14 cellular contexts compared by ENCODE assay signal in genomic region chr20:56788671-56789610, GRCh38.
DNase-seq lines count a peak whose midpoint lies in the region; ATAC-seq, FAIRE-seq and TF ChIP-seq lines count a peak whose summit lies in the region.
"Had no signal": no experiment of that assay in that cellular context is flagged by ENCODE, and none has a peak within 500 bp of the region (broad histone marks: within the 10 kb centered on the region; RNA-seq: fewer than 3 reads in every experiment).

No MANE protein-coding gene starts in this region.

- H3K4me3 ChIP-seq in astrocyte (ENCODE audit: insufficient read depth, low read depth, low read length) (no peak overlapping the region), HepG2 (replicated peaks in 1 of 3; ENCODE audit: insufficient read depth in 1 of 3, low read depth in 2 of 3, low read length in 3 of 3) (no peak overlapping the region), H7 (ENCODE audit: insufficient read depth, low read depth, low read length) (no peak overlapping the region), pancreas (no peak overlapping the region)

- H3K9me3 ChIP-seq in astrocyte (ENCODE audit: insufficient read depth, low read depth, low read length) (no peaks in the 10 kb centered on the region), HepG2 (ENCODE audit: low read length) (no peaks in the 10 kb centered on the region), pancreas (no peaks in the 10 kb centered on the region)

- H3K79me2 ChIP-seq in astrocyte (ENCODE audit: insufficient read depth, low read length), result no peaks in the 10 kb centered on the region
- H3K79me2 ChIP-seq in HepG2 (ENCODE audit: insufficient read depth, low read length), result no peaks in the 10 kb centered on the region

- ATAC-seq in HepG2, result peak; percentile 43
- ATAC-seq in HG03025 (IDR thresholded peaks at IDR 0.05; ENCODE audit: low FRiP score, unreplicated experiment), result no peak
- no peak for ATAC-seq in pancreas
- ATAC-seq: activated T-helper 17 cell treated with anti-CD3 and anti-CD28 coated beads, Interleukin-2, amount 50 U/mL, for 72 hours had no signal

- peaks cover 12% of the 10 kb centered on the region for H3K4me1 Mint-ChIP-seq in astrocyte (ENCODE audit: low read depth, unreplicated experiment)
- H3K4me1 Mint-ChIP-seq: activated T-helper 17 cell treated with anti-CD3 and anti-CD28 coated beads, Interleukin-2, amount 50 U/mL, for 72 hours had no signal

- peaks cover 7% of the 10 kb centered on the region for H3K27me3 Mint-ChIP-seq in astrocyte (ENCODE audit: low read depth, unreplicated experiment)
- H3K27me3 Mint-ChIP-seq: activated T-helper 17 cell treated with anti-CD3 and anti-CD28 coated beads, Interleukin-2, amount 50 U/mL, for 72 hours had no signal

- DNase-seq in A172 (ENCODE audit: low spot score), result peak; percentile 86
- DNase-seq in HT1080 (ENCODE audit: low read depth), result peak; percentile 67
- DNase-seq in astrocyte (ENCODE audit: low read depth), result no peak
- DNase-seq in HepG2 (ENCODE audit: low spot score), result no peak
- no peak for DNase-seq in NCI-H146 treated with DMSO at 0.1 percent for 48 hours (lab: John Stamatoyannopoulos, UW; ENCODE audit: unreplicated experiment)
- DNase-seq in H7, result no peak
- no peak for DNase-seq in pancreas
- DNase-seq: 8988T; activated CD4-positive, alpha-beta T cell treated with anti-CD3 and anti-CD28 coated beads for 1 hour; DND-41; midbrain; NCI-H1092 treated with DMSO at 0.1 percent for 48 hours had no signal

- H2AFZ ChIP-seq in astrocyte (ENCODE audit: low read depth, low read length) (no peak overlapping the region), HepG2 (ENCODE audit: low read length) (no peak overlapping the region)

- no peak overlapping the region for H3K27ac Mint-ChIP-seq in astrocyte (ENCODE audit: unreplicated experiment)
- H3K27ac Mint-ChIP-seq: activated T-helper 17 cell treated with anti-CD3 and anti-CD28 coated beads, Interleukin-2, amount 50 U/mL, for 72 hours had no signal

- H3K9me3 Mint-ChIP-seq in astrocyte (ENCODE audit: unreplicated experiment), result no peaks in the 10 kb centered on the region
- H3K9me3 Mint-ChIP-seq: activated T-helper 17 cell treated with anti-CD3 and anti-CD28 coated beads, Interleukin-2, amount 50 U/mL, for 72 hours had no signal

- H3K9ac ChIP-seq in astrocyte (ENCODE audit: low read length) (peak overlapping the region; percentile 23), HepG2 (ENCODE audit: insufficient read depth, low read depth, low read length) (no peak overlapping the region)

- FAIRE-seq in astrocyte (lab: Jason Lieb, UNC), result no peak
- no peak for FAIRE-seq in HepG2 (lab: Jason Lieb, UNC)
- no peak for FAIRE-seq in pancreas (lab: Jason Lieb, UNC)

- H3K4me2 ChIP-seq in astrocyte (ENCODE audit: low read length) (peak overlapping the region; percentile 70), HepG2 (ENCODE audit: low read depth, low read length) (no peak overlapping the region)

- intact Hi-C loops in HepG2 (cut with micrococcal nuclease; ENCODE audit: unreplicated experiment) (no loop called here), pancreas (cut with DNase I) (no loop called here)

- BruUV-seq in HepG2 (replicated peaks; lab: Mats Ljungman, UMichigan), result no TSS peak

- H3K27me3 ChIP-seq in astrocyte (ENCODE audit: insufficient read depth, low read length) (no peaks in the 10 kb centered on the region), HepG2 (ENCODE audit: control insufficient read depth in 1 of 2, insufficient read depth in 2 of 2, low read length in 2 of 2) (peaks cover 2 to 29% of the 10 kb centered on the region in 2 experiments; a peak in 4 of 5 replicates), H7 (ENCODE audit: control insufficient read depth, insufficient read depth, low read length) (no peaks in the 10 kb centered on the region), pancreas (peaks cover 0 to 19% (median 0%) of the 10 kb centered on the region in 4 donors)

- WGBS in HepG2 (ENCODE audit: low lambda C conversion rate), result 39% methylated on average over 6 of the region's 6 CpGs
- WGBS in pancreas, 2 donors, result 80 to 87% methylated on average over 6 of the region's 6 CpGs

- H3K36me3 ChIP-seq in astrocyte (ENCODE audit: insufficient read depth, low read length) (no peaks in the 10 kb centered on the region), HepG2 (replicated peaks in 1 of 2; ENCODE audit: control insufficient read depth in 1 of 2, insufficient read depth in 2 of 2, low read length in 2 of 2) (no peaks in the 10 kb centered on the region), H7 (replicated peaks; ENCODE audit: control insufficient read depth, insufficient read depth, low read length) (no peaks in the 10 kb centered on the region), pancreas (no peaks in the 10 kb centered on the region)

- TF ChIP-seq CTCF in astrocyte (IDR thresholded peaks at IDR 0.05; ENCODE audit: insufficient read depth, low read depth, low read length) (no peak), HepG2 (CRISPR knock-in tag; IDR thresholded peaks at IDR 0.05) (no peak), pancreas (IDR thresholded peaks at IDR 0.05) (no peak)

- CTCF ChIA-PET in HepG2 (lab: Yijun Ruan, JAX; ENCODE audit: low intra/inter-chr PET ratio, low total read pairs), result no interaction called here

- POLR2A ChIA-PET in HepG2 (lab: Yijun Ruan, JAX), result no interaction called here

- H4K20me1 ChIP-seq in astrocyte (ENCODE audit: insufficient read depth, low read length) (no peaks in the 10 kb centered on the region), HepG2 (ENCODE audit: insufficient read depth, low read length) (no peaks in the 10 kb centered on the region)

- in situ Hi-C loops in HepG2 (cut with HindIII; ENCODE audit: extremely low pct_ligation_motif_present, low pct_unique_long_range_greater_than_20kb), result no loop called here

- H3K4me1 ChIP-seq in astrocyte (ENCODE audit: insufficient read depth, low read length) (peaks cover 17% of the 10 kb centered on the region), HepG2 (ENCODE audit: insufficient read depth, low read length) (peaks cover 12% of the 10 kb centered on the region), pancreas (no peaks in the 10 kb centered on the region)

- TF ChIP-seq POLR2A in HepG2 (IDR thresholded peaks at IDR 0.05; ENCODE audit: insufficient read depth in 1 of 2, low read depth in 2 of 2, low read length in 2 of 2), result no peak

- H3K36me3 Mint-ChIP-seq in astrocyte (ENCODE audit: low read depth, unreplicated experiment), result no peaks in the 10 kb centered on the region

- peak overlapping the region; percentile 89 for H3K27ac ChIP-seq in astrocyte (ENCODE audit: low read depth, low read length)
- no peak overlapping the region for H3K27ac ChIP-seq in HepG2 (ENCODE audit: extremely low read length, insufficient read depth, low read length)
- no peak overlapping the region for H3K27ac ChIP-seq in pancreas

- no peak overlapping the region for H3K4me3 Mint-ChIP-seq in astrocyte (ENCODE audit: unreplicated experiment)
- H3K4me3 Mint-ChIP-seq: activated T-helper 17 cell treated with anti-CD3 and anti-CD28 coated beads, Interleukin-2, amount 50 U/mL, for 72 hours had no signal

- TF ChIP-seq EP300 in HepG2 (IDR thresholded peaks at IDR 0.05; ENCODE audit: low read depth in 2 of 2, low read length in 2 of 2), result no peak
- no peak for TF ChIP-seq EP300 in HepG2 (CRISPR knock-in tag; IDR thresholded peaks at IDR 0.05; ENCODE audit: borderline replicate concordance)

- TF ChIP-seq RAD21 in HepG2 (CRISPR knock-in tag; IDR thresholded peaks at IDR 0.05), result no peak

TF ChIP-seq in HepG2, 621 proteins besides CTCF, POLR2A, EP300 and RAD21:
- TF ChIP-seq DNMT3B (CRISPR knock-in tag; conservative IDR thresholded peaks at IDR 0.05), result 0 out of 2 replicates have a peak, but pooled peaks have one; percentile 6
- TF ChIP-seq ZNF329 (CRISPR knock-in tag; IDR thresholded peaks at IDR 0.05; ENCODE audit: low read depth), result peak; percentile 60; the same call in 1 of the 2 replicates
- TF ChIP-seq RFXANK (CRISPR knock-in tag; IDR thresholded peaks at IDR 0.05), result no peak
- TF ChIP-seq ZNF678 (CRISPR knock-in tag; IDR thresholded peaks at IDR 0.05), result no peak
- 0 out of 2 replicates have a peak, but pooled peaks have one; percentile 21 for TF ChIP-seq MZF1 (CRISPR knock-in tag; IDR thresholded peaks at IDR 0.05; ENCODE audit: borderline replicate concordance)
- no peak for TF ChIP-seq ZNF772 (CRISPR knock-in tag; IDR thresholded peaks at IDR 0.05)

Comparison
In these comparisons a context has a peak if more than half of its experiments do, and no peak if none do; other contexts are left out.
1. DNase-seq: peak in A172 (single experiment) and HT1080 (single experiment); none in astrocyte (single experiment), HepG2 (single experiment), NCI-H146 treated with DMSO at 0.1 percent for 48 hours (single experiment), H7 (single experiment) and pancreas (0 of 6).